Comparison of ENCODE assay signal across 8 cellular contexts in the genomic region with DNA sequence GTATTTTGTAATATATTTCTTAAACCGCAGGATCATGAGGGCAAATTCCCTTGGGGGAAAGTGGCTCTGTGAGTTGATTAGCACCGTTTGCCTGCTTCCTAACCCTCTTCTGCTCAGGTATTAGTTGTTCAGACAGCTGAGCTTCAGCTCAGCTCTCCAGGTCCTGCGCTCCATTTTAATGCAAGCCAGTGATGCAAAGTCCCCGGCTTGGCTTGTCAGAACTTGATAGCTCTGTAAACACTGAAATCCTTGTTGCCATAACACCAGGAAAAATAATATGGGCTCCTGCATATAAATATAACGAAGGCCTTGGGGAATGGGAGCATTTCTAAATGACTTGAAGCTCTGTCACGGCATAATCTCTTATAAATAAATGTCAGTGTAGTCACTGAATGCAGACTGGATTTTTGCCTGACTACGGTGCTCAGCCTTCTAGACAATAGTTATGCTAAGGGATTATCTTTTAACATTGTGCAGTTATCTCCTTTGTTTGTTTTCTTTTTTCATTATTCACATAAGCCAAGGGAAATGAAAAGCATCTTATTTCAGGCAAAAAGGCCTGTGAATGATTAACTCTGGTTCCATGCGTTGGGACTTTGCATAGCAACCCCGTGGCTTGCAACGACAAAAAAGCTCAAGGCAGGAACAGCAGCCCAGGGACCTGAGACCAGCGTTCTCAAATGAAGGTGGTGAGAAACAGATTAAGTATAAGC.
DNase-seq lines count a peak whose midpoint lies in the region; ATAC-seq and TF ChIP-seq lines count a peak whose summit lies in the region.

No MANE protein-coding gene starts in this region.

- WGBS in hepatocyte (ENCODE audit: low lambda C conversion rate, missing lambda C conversion rate): 6% methylated on average over 11 of the region's 11 CpGs

- H3K9me3 ChIP-seq in hepatocyte (ENCODE audit: low read depth) (no peaks in the 10 kb centered on the region), stomach smooth muscle (ENCODE audit: control insufficient read depth in 2 of 2, low read length in 2 of 2) (no peaks in the 10 kb centered on the region)

- no peaks in the 10 kb centered on the region for H3K9me2 ChIP-seq in hepatocyte (replicated peaks; ENCODE audit: insufficient read depth)

- peak overlapping the region; percentile 14 for H2AFZ ChIP-seq in hepatocyte

- H3K27me3 ChIP-seq in hepatocyte (no peaks in the 10 kb centered on the region), stomach smooth muscle (ENCODE audit: control insufficient read depth in 1 of 2, insufficient read depth in 2 of 2, low read length in 2 of 2) (no peaks in the 10 kb centered on the region)

- ATAC-seq in HG03571 (IDR thresholded peaks at IDR 0.05; ENCODE audit: unreplicated experiment) (peak; percentile 42), SK-N-SH treated with all-trans-retinoic acid at 6 μM for 48 hours (peak; percentile 67)

- no peak overlapping the region for H3K4me3 ChIP-seq in hepatocyte
- H3K4me3 ChIP-seq in stomach smooth muscle (ENCODE audit: low read length in 2 of 2): peak overlapping the region; percentile 36 to 44

- DNase-seq in NCI-H82 (lab: John Stamatoyannopoulos, UW) (peak; percentile 41), NCI-H82 treated with DMSO at 0.1 percent for 48 hours (lab: John Stamatoyannopoulos, UW; ENCODE audit: unreplicated experiment) (no peak), hepatocyte (ENCODE audit: low spot score) (peak; percentile 78), GM19240 (ENCODE audit: insufficient read length, low spot score) (no peak), 8988T (no peak)

- peak overlapping the region; percentile 62 for H3K4me2 ChIP-seq in hepatocyte

- H3K9ac ChIP-seq in stomach smooth muscle (ENCODE audit: low read length in 2 of 2): peak overlapping the region; percentile 27 to 37

- TF ChIP-seq CTCF in hepatocyte (IDR thresholded peaks at IDR 0.05; ENCODE audit: poor library complexity): no peak

- H3K79me2 ChIP-seq in hepatocyte: no peaks in the 10 kb centered on the region

- peaks cover 28% of the 10 kb centered on the region for H3K4me1 ChIP-seq in hepatocyte (ENCODE audit: insufficient read depth)
- H3K4me1 ChIP-seq in stomach smooth muscle (ENCODE audit: control insufficient read depth, insufficient read depth, low read length): peaks cover 16% of the 10 kb centered on the region

- no peaks in the 10 kb centered on the region for H4K20me1 ChIP-seq in hepatocyte (ENCODE audit: insufficient read depth, poor library complexity, severe bottlenecking)

- H3K27ac ChIP-seq in hepatocyte (peak overlapping the region; percentile 86), stomach smooth muscle (ENCODE audit: low read length) (peak overlapping the region; percentile 82)

- H3K36me3 ChIP-seq in hepatocyte (replicated peaks; ENCODE audit: insufficient read depth, low read depth) (no peaks in the 10 kb centered on the region), stomach smooth muscle (ENCODE audit: control insufficient read depth in 2 of 2, insufficient read depth in 2 of 2, low read length in 2 of 2) (no peaks in the 10 kb centered on the region)

TF ChIP-seq in SK-N-SH treated with all-trans-retinoic acid at 6 μM for 48 hours, 23 proteins besides CTCF, POLR2A, EP300 and RAD21:
- TF ChIP-seq ARNTL (CRISPR knock-in tag; IDR thresholded peaks at IDR 0.05; ENCODE audit: borderline replicate concordance, low read depth): no peak
- no peak for TF ChIP-seq TSHZ2 (CRISPR knock-in tag; IDR thresholded peaks at IDR 0.05)
- no peak for TF ChIP-seq ESRRG (CRISPR knock-in tag; IDR thresholded peaks at IDR 0.05)
- no peak for TF ChIP-seq PATZ1 (CRISPR knock-in tag; IDR thresholded peaks at IDR 0.05; ENCODE audit: borderline replicate concordance)
- no peak for TF ChIP-seq SNAI2 (CRISPR knock-in tag; IDR thresholded peaks at IDR 0.05)
- TF ChIP-seq BACH2 (CRISPR knock-in tag; IDR thresholded peaks at IDR 0.05; ENCODE audit: borderline replicate concordance): no peak
- TF ChIP-seq TCF4 (CRISPR knock-in tag; IDR thresholded peaks at IDR 0.05; ENCODE audit: borderline replicate concordance): no peak
- TF ChIP-seq ZFP3 (CRISPR knock-in tag; IDR thresholded peaks at IDR 0.05): no peak
- TF ChIP-seq ZC3H10 (CRISPR knock-in tag; IDR thresholded peaks at IDR 0.05): no peak
- no peak for TF ChIP-seq OSR1 (CRISPR knock-in tag; IDR thresholded peaks at IDR 0.05)
- TF ChIP-seq CSRNP3 (CRISPR knock-in tag; IDR thresholded peaks at IDR 0.05): no peak
- no peak for TF ChIP-seq PPARA (CRISPR knock-in tag; IDR thresholded peaks at IDR 0.05; ENCODE audit: borderline replicate concordance)
- TF ChIP-seq ZNF70 (CRISPR knock-in tag; IDR thresholded peaks at IDR 0.05): no peak
- TF ChIP-seq TOX (CRISPR knock-in tag; IDR thresholded peaks at IDR 0.05; ENCODE audit: borderline replicate concordance): no peak
- TF ChIP-seq RARB (CRISPR knock-in tag; IDR thresholded peaks at IDR 0.05): no peak
TF ChIP-seq in SK-N-SH treated with all-trans-retinoic acid at 6 μM for 48 hours: peak in this region for 0.

Comparison
In these comparisons a context has a peak if more than half of its experiments do, and no peak if none do; other contexts are left out.
1. DNase-seq: peak in NCI-H82 (single experiment) and hepatocyte (single experiment); none in NCI-H82 treated with DMSO at 0.1 percent for 48 hours (single experiment), GM19240 (single experiment) and 8988T (single experiment).